11 cellular contexts compared by ENCODE assay signal in the genomic region with DNA sequence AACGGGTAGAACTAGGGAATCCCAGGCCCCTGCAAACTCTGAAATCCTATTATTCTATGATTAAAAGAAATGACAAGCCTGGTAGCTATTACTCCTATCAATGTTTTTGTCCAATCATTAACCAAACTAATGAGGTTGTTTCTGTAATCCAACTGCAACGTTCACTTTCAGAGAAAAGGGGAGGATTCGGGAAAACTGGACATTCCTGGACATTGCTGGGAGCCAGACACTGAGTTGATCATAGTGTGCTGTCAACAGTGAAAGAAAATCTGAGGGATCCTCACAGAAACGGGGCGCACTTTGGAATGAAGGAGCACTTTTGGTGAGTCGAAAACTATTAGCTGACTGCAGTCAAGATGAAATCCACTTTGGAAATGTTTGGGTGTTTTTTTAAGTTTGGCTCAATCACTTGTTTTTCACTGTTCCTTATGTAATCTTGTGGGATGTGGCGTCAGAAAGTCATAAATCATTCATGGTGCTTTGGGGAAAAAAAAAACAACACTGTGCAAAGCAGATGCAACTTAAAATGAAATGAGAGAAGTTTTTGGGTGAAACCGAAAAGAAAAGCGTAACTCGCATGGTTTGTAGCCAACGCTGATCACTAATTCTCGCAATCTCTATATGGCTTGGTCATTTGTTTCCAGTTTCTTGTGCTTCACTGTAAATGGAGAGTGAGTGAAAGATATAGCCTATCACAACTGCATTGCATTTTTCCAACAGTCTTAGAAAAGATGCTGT. TPM values are rescaled to one million over a fixed set of nuclear protein-coding genes. Genes with fewer than 3 reads are reported as not detected.
DNase-seq lines count a peak whose midpoint lies in the region; ATAC-seq and TF ChIP-seq lines count a peak whose summit lies in the region.
"Had no signal": no experiment of that assay in that cellular context is flagged by ENCODE, and none has a peak within 500 bp of the region (broad histone marks: within the 10 kb centered on the region; RNA-seq: fewer than 3 reads in every experiment).

No MANE protein-coding gene starts in this region.

- H3K27me3 ChIP-seq in right cardiac atrium (ENCODE audit: control insufficient read depth, insufficient read depth) = no peaks in the 10 kb centered on the region
- no peaks in the 10 kb centered on the region for H3K27me3 ChIP-seq in naive thymus-derived CD4-positive, alpha-beta T cell (ENCODE audit: control insufficient read depth in 2 of 2, insufficient read depth in 2 of 2, low read length in 2 of 2)

- peaks cover 0 to 6% (median 0%) of the 10 kb centered on the region in 11 donors for H3K9me3 Mint-ChIP-seq in naive thymus-derived CD4-positive, alpha-beta T cell
- H3K9me3 Mint-ChIP-seq: memory B cell had no signal

- H3K4me1 Mint-ChIP-seq in naive thymus-derived CD4-positive, alpha-beta T cell = peaks cover 0 to 3% (median 0%) of the 10 kb centered on the region in 7 donors
- H3K4me1 Mint-ChIP-seq: memory B cell had no signal

- ATAC-seq in GM21423 (IDR thresholded peaks at IDR 0.05; ENCODE audit: unreplicated experiment) (peak; percentile 88), HG03460 (IDR thresholded peaks at IDR 0.05; ENCODE audit: unreplicated experiment) (peak; percentile 74), right cardiac atrium (peak in 1 of 2 donors; percentile 30)
- no peak for ATAC-seq in naive thymus-derived CD4-positive, alpha-beta T cell

- no peak overlapping the region for H3K4me3 Mint-ChIP-seq in naive thymus-derived CD4-positive, alpha-beta T cell
- H3K4me3 Mint-ChIP-seq: memory B cell had no signal

- H3K9me3 ChIP-seq in right cardiac atrium (ENCODE audit: control insufficient read depth, low read length) = no peaks in the 10 kb centered on the region
- no peaks in the 10 kb centered on the region for H3K9me3 ChIP-seq in naive thymus-derived CD4-positive, alpha-beta T cell (ENCODE audit: control insufficient read depth in 2 of 3, low read length in 3 of 3)

- H3K4me1 ChIP-seq in right cardiac atrium (ENCODE audit: control insufficient read depth, insufficient read depth, low read length) = no peaks in the 10 kb centered on the region
- H3K4me1 ChIP-seq in naive thymus-derived CD4-positive, alpha-beta T cell (ENCODE audit: control insufficient read depth in 2 of 2, insufficient read depth in 2 of 2, low read length in 2 of 2) = no peaks in the 10 kb centered on the region

- DNase-seq in GM10266 (ENCODE audit: extremely low spot score) (peak; percentile 22), right cardiac atrium (no peak), 8988T (no peak)
- no peak for DNase-seq in naive thymus-derived CD4-positive, alpha-beta T cell
- no peak for DNase-seq in activated CD4-positive, alpha-beta T cell treated with anti-CD3 and anti-CD28 coated beads, Interleukin-2, amount 50 U/mL, for 48 hours
- DNase-seq in activated effector memory CD4-positive, alpha-beta T cell treated with Interleukin-2 at 50 U/mL for 16 hours = no peak
- DNase-seq: DMS 273 treated with DMSO at 0.1 percent for 48 hours had no signal

- intact Hi-C loops in right cardiac atrium (cut with DNase I) = no loop called here
- intact Hi-C loops in naive thymus-derived CD4-positive, alpha-beta T cell (cut with micrococcal nuclease) = no loop called here

- H3K27ac ChIP-seq in right cardiac atrium (ENCODE audit: low read length) = no peak overlapping the region
- H3K27ac ChIP-seq in naive thymus-derived CD4-positive, alpha-beta T cell (ENCODE audit: low read depth, low read length) = no peak overlapping the region

- POLR2A ChIA-PET in naive thymus-derived CD4-positive, alpha-beta T cell (lab: Charles Lee) = no interaction called here

- no peaks in the 10 kb centered on the region for H3K36me3 ChIP-seq in naive thymus-derived CD4-positive, alpha-beta T cell (ENCODE audit: control insufficient read depth in 2 of 3, insufficient read depth in 3 of 3, low read length in 3 of 3)

- WGBS in right cardiac atrium = 45% methylated on average over 12 of the region's 12 CpGs

- H3K36me3 Mint-ChIP-seq in naive thymus-derived CD4-positive, alpha-beta T cell = no peaks in the 10 kb centered on the region
- H3K36me3 Mint-ChIP-seq: memory B cell had no signal

- no peak for TF ChIP-seq CTCF in GM10266 (IDR thresholded peaks at IDR 0.05; ENCODE audit: control insufficient read depth, insufficient read depth, low read depth, missing control alignments)

- peak overlapping the region; percentile 12 for H3K4me3 ChIP-seq in right cardiac atrium (ENCODE audit: low read length)
- no peak overlapping the region for H3K4me3 ChIP-seq in naive thymus-derived CD4-positive, alpha-beta T cell (ENCODE audit: low read length)

- H3K27me3 Mint-ChIP-seq in naive thymus-derived CD4-positive, alpha-beta T cell = peaks cover 26 to 41% (median 31%) of the 10 kb centered on the region in 5 donors

- CTCF ChIA-PET in naive thymus-derived CD4-positive, alpha-beta T cell (lab: Charles Lee) = no interaction called here

- H3K27ac Mint-ChIP-seq in naive thymus-derived CD4-positive, alpha-beta T cell = no peak overlapping the region
- H3K27ac Mint-ChIP-seq: memory B cell had no signal

RNA-seq across cellular contexts. Expression of a gene that starts 51.2 kb away (rescaled TPM):
- 1 to 10 TPM; 2.0 to 3.6 (median 2.5) TPM for total RNA-seq in right cardiac atrium
- polyA plus RNA-seq in right cardiac atrium = 1.3 TPM
- under 1 TPM in 1 of 5 experiments, not detected in 4; 0.10 TPM for total RNA-seq in naive thymus-derived CD4-positive, alpha-beta T cell
- polyA plus RNA-seq in naive thymus-derived CD4-positive, alpha-beta T cell = not detected
- total RNA-seq: T-helper 1 cell treated with Interleukin-12 subunit alpha and Interleukin-12 subunit beta and Interleukin-4 antibody, amounts not matched to agents 30 ng/mL and 1 ng/mL, for 36 hours had no signal
